ENCODE assay signal across 8 cellular contexts in the genomic region with DNA sequence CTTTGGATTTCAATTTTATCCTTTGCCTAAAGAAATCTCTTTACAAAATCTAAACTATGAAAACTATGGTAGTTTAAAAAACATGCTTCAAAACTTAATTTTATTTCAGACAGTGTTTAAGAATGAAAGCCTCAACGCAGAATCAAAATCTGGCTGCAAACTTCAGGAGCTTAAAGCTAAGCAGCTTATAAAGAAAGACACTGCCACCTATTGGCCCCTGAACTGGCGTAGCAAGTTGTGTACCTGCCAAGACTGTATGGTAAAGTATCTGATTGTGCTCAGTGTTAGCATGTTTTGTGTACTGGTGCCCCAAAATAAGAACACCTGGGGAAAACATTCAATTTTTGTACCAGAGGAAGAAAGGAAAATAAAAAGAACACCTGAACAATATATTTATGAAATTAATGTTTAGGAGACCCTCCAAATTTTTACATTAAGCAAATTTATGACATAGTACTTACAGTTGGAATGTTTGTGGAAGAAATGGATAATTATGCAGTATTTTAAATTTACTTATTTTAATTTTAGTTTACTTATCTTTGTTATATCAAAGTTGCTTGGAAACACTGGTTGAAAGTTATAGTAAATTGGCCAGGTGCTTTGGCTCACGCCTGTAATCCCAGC. TPM values are rescaled to one million over a fixed set of nuclear protein-coding genes. Genes with fewer than 3 reads are reported as not detected.
DNase-seq lines count a peak whose midpoint lies in the region; ATAC-seq, FAIRE-seq and TF ChIP-seq lines count a peak whose summit lies in the region.

No MANE protein-coding gene starts in this region.

- H3K9ac ChIP-seq in BLaER1, result no peak overlapping the region

- H3K27ac ChIP-seq in BLaER1 (no peak overlapping the region), upper lobe of left lung (no peak overlapping the region)

- peaks cover 19% of the 10 kb centered on the region for H4K20me1 ChIP-seq in BLaER1

- H3K4me3 ChIP-seq in BLaER1, result no peak overlapping the region
- H3K4me3 ChIP-seq in astrocyte of the spinal cord (ENCODE audit: low read depth, low read length), result no peak overlapping the region
- H3K4me3 ChIP-seq in upper lobe of left lung, result no peak overlapping the region

- intact Hi-C loops in left colon (cut with DNase I, micrococcal nuclease), result no loop called here

- H3K4me2 ChIP-seq in BLaER1, result peak overlapping the region; percentile 51

- no peak for TF ChIP-seq EP300 in upper lobe of left lung (IDR thresholded peaks at IDR 0.05)

- in situ Hi-C loops in KBM-7 (cut with MboI; ENCODE audit: low pct_unique_long_range_greater_than_20kb, low sequenced_read_pairs) (no loop called here), astrocyte of the spinal cord (cut with HindIII; ENCODE audit: low sequenced_read_pairs) (no loop called here)

- peaks cover 77% of the 10 kb centered on the region for H3K36me3 ChIP-seq in BLaER1
- H3K36me3 ChIP-seq in upper lobe of left lung, result peaks cover 23 to 100% (median 70%) of the 10 kb centered on the region in 4 donors

- peak; percentile 49 for DNase-seq in KBM-7
- peak; percentile 28 for DNase-seq in RCC 7860 (ENCODE audit: low spot score)
- peak; percentile 69 for DNase-seq in astrocyte of the spinal cord (ENCODE audit: low read depth, low spot score)
- DNase-seq in left colon, result peak in 1 of 2 donors; percentile 45
- DNase-seq in upper lobe of left lung, result peak in 1 of 2 donors; percentile 58
- no peak for DNase-seq in C1 segment of cervical spinal cord (lab: John Stamatoyannopoulos, UW)

- no peaks in the 10 kb centered on the region for H3K27me3 ChIP-seq in BLaER1
- H3K27me3 ChIP-seq in upper lobe of left lung, result no peaks in the 10 kb centered on the region

- peak; percentile 69 for ATAC-seq in GM18505 (IDR thresholded peaks at IDR 0.05; ENCODE audit: unreplicated experiment)
- ATAC-seq in left colon, result peak; percentile 91
- ATAC-seq in upper lobe of left lung (ENCODE audit: low FRiP score in 2 of 2), result no peak

- H3K4me1 ChIP-seq in BLaER1 (peaks cover 25% of the 10 kb centered on the region), upper lobe of left lung (no peaks in the 10 kb centered on the region)

- TF ChIP-seq POLR2A in GM18505 (IDR thresholded peaks at IDR 0.05; ENCODE audit: borderline replicate concordance, extremely low read depth, insufficient read depth, insufficient read length) (no peak), upper lobe of left lung (IDR thresholded peaks at IDR 0.05) (no peak)

- TF ChIP-seq CTCF in astrocyte of the spinal cord (IDR thresholded peaks at IDR 0.05; ENCODE audit: low read depth, low read length), result peak; percentile 74
- TF ChIP-seq CTCF in upper lobe of left lung (IDR thresholded peaks at IDR 0.05), result peak in 5 of 6 experiments; percentile 22 to 49 (median 23)

- H3K9me3 ChIP-seq in BLaER1 (no peaks in the 10 kb centered on the region), upper lobe of left lung (no peaks in the 10 kb centered on the region)

- 56 to 64% methylated on average over 3 of the region's 3 CpGs for WGBS in upper lobe of left lung, 2 donors

- FAIRE-seq in RCC 7860 (lab: Jason Lieb, UNC), result no peak

RNA-seq across cellular contexts. Expression of gene UBR7, which starts 12.2 kb away (rescaled TPM):
- 10 to 100 TPM; 22.9 to 24.0 TPM for total RNA-seq in left colon
- total RNA-seq in upper lobe of left lung, result 10 to 100 TPM in 5 of 6 donors, 1 to 10 TPM in 1; 9.3 to 23.3 (median 21.1) TPM

RNA-seq across cellular contexts. Expression of gene GON7, which starts 12.3 kb away (rescaled TPM):
- total RNA-seq in left colon (10 to 100 TPM; 17.8 to 21.3 TPM), upper lobe of left lung (10 to 100 TPM in 5 of 6 donors, 1 to 10 TPM in 1; 7.5 to 31.1 (median 14.7) TPM)

RNA-seq across cellular contexts. Expression of gene LYSET, which starts 34.1 kb away (rescaled TPM):
- total RNA-seq in left colon, result 10 to 100 TPM; 30.0 to 32.0 TPM
- total RNA-seq in upper lobe of left lung, result 10 to 100 TPM in 4 of 6 donors, 1 to 10 TPM in 2; 2.6 to 32.1 (median 18.0) TPM

RNA-seq across cellular contexts. Expression of gene MOAP1, which starts 34.5 kb away (rescaled TPM):
- 10 to 100 TPM; 17.8 to 20.0 TPM for total RNA-seq in left colon
- 10 to 100 TPM; 14.7 to 43.8 (median 36.4) TPM for total RNA-seq in upper lobe of left lung

Comparison
In these comparisons a context has a peak if more than half of its experiments do, and no peak if none do; other contexts are left out.
1. ATAC-seq: peak in GM18505 (single experiment) and left colon (single experiment); none in upper lobe of left lung (0 of 2).
2. DNase-seq: peak in KBM-7 (single experiment), RCC 7860 (single experiment) and astrocyte of the spinal cord (single experiment); none in C1 segment of cervical spinal cord (0 of 14).